Comparison of ENCODE assay signal across 3 cellular contexts in the genomic region with DNA sequence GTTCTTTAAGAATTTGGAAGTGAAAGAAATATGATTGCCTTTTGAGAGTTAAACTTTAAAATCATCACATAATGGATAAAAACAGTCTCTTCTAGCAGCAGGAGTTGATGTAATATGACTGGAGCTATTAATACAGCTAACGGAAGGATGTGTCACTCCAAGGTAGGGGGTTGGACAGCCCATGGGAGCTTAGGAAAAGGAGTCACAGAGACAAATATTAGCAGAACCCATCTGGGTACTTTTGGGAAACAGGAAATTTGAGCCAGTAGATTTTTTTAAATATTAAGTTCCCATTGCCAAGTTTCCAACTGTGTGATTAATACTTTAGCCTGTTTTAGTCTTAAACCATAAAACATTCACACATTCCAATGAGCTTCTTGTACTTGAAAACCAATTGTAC.
TF ChIP-seq lines count a peak whose summit lies in the region.

No MANE protein-coding gene starts in this region.

TF ChIP-seq in SK-N-SH, 30 proteins besides CTCF, POLR2A, EP300 and RAD21 (continued from another document):
- no peak for TF ChIP-seq JUND (IDR thresholded peaks at IDR 0.05)
- TF ChIP-seq EZH2phosphoT487 (IDR thresholded peaks at IDR 0.05; ENCODE audit: borderline replicate concordance, low read depth), result no peak
- TF ChIP-seq, protein P1, sequence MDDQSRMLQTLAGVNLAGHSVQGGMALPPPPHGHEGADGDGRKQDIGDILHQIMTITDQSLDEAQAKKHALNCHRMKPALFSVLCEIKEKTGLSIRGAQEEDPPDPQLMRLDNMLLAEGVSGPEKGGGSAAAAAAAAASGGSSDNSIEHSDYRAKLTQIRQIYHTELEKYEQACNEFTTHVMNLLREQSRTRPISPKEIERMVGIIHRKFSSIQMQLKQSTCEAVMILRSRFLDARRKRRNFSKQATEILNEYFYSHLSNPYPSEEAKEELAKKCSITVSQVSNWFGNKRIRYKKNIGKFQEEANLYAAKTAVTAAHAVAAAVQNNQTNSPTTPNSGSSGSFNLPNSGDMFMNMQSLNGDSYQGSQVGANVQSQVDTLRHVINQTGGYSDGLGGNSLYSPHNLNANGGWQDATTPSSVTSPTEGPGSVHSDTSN (IDR thresholded peaks at IDR 0.05), result no peak
- no peak for TF ChIP-seq MXI1 (IDR thresholded peaks at IDR 0.05; ENCODE audit: low read depth, low read length)
- TF ChIP-seq TAF1 (IDR thresholded peaks at IDR 0.05; ENCODE audit: borderline replicate concordance, low read depth, low read length), result no peak
- no peak for TF ChIP-seq POLR2AphosphoS5 (IDR thresholded peaks at IDR 0.05; ENCODE audit: low read depth, low read length)
- TF ChIP-seq, protein P2, sequence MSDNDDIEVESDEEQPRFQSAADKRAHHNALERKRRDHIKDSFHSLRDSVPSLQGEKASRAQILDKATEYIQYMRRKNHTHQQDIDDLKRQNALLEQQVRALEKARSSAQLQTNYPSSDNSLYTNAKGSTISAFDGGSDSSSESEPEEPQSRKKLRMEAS (IDR thresholded peaks at IDR 0.05; ENCODE audit: low read depth), result no peak
- TF ChIP-seq, protein P3, sequence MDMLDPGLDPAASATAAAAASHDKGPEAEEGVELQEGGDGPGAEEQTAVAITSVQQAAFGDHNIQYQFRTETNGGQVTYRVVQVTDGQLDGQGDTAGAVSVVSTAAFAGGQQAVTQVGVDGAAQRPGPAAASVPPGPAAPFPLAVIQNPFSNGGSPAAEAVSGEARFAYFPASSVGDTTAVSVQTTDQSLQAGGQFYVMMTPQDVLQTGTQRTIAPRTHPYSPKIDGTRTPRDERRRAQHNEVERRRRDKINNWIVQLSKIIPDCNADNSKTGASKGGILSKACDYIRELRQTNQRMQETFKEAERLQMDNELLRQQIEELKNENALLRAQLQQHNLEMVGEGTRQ (IDR thresholded peaks at IDR 0.05; ENCODE audit: borderline replicate concordance, low read depth, low read length), result no peak
- TF ChIP-seq FOXJ3 (CRISPR knock-in tag; IDR thresholded peaks at IDR 0.05), result no peak
- TF ChIP-seq SMC3 (IDR thresholded peaks at IDR 0.05; ENCODE audit: low read depth, low read length), result no peak
- no peak for TF ChIP-seq MEF2A (IDR thresholded peaks at IDR 0.05; ENCODE audit: borderline replicate concordance, low read depth)
- no peak for TF ChIP-seq TCF12 (IDR thresholded peaks at IDR 0.05)
- TF ChIP-seq RCOR1 (IDR thresholded peaks at IDR 0.05; ENCODE audit: low read length), result no peak
- no peak for TF ChIP-seq SIN3A (IDR thresholded peaks at IDR 0.05; ENCODE audit: borderline replicate concordance, low read depth, low read length)
- no peak for TF ChIP-seq ELF1 (IDR thresholded peaks at IDR 0.05)
TF ChIP-seq in SK-N-SH: peak in this region for 0.

TF ChIP-seq in SK-N-SH treated with all-trans-retinoic acid at 6 μM for 48 hours, 23 proteins besides CTCF, POLR2A, EP300 and RAD21 (continued from another document):
- TF ChIP-seq, protein P4, sequence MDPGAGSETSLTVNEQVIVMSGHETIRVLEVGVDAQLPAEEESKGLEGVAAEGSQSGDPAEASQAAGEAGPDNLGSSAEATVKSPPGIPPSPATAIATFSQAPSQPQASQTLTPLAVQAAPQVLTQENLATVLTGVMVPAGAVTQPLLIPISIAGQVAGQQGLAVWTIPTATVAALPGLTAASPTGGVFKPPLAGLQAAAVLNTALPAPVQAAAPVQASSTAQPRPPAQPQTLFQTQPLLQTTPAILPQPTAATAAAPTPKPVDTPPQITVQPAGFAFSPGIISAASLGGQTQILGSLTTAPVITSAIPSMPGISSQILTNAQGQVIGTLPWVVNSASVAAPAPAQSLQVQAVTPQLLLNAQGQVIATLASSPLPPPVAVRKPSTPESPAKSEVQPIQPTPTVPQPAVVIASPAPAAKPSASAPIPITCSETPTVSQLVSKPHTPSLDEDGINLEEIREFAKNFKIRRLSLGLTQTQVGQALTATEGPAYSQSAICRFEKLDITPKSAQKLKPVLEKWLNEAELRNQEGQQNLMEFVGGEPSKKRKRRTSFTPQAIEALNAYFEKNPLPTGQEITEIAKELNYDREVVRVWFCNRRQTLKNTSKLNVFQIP (CRISPR knock-in tag; IDR thresholded peaks at IDR 0.05; ENCODE audit: borderline replicate concordance, low read depth), result no peak
- TF ChIP-seq CSDC2 (CRISPR knock-in tag; IDR thresholded peaks at IDR 0.05) (no peak), ZC3H10 (CRISPR knock-in tag; IDR thresholded peaks at IDR 0.05) (no peak)
- TF ChIP-seq, protein P5, sequence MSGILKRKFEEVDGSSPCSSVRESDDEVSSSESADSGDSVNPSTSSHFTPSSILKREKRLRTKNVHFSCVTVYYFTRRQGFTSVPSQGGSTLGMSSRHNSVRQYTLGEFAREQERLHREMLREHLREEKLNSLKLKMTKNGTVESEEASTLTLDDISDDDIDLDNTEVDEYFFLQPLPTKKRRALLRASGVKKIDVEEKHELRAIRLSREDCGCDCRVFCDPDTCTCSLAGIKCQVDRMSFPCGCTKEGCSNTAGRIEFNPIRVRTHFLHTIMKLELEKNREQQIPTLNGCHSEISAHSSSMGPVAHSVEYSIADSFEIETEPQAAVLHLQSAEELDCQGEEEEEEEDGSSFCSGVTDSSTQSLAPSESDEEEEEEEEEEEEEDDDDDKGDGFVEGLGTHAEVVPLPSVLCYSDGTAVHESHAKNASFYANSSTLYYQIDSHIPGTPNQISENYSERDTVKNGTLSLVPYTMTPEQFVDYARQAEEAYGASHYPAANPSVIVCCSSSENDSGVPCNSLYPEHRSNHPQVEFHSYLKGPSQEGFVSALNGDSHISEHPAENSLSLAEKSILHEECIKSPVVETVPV (CRISPR knock-in tag; IDR thresholded peaks at IDR 0.05), result no peak

TF ChIP-seq in GM23338, 12 proteins besides CTCF, POLR2A, EP300 and RAD21 (continued from another document):
- TF ChIP-seq, protein P6, sequence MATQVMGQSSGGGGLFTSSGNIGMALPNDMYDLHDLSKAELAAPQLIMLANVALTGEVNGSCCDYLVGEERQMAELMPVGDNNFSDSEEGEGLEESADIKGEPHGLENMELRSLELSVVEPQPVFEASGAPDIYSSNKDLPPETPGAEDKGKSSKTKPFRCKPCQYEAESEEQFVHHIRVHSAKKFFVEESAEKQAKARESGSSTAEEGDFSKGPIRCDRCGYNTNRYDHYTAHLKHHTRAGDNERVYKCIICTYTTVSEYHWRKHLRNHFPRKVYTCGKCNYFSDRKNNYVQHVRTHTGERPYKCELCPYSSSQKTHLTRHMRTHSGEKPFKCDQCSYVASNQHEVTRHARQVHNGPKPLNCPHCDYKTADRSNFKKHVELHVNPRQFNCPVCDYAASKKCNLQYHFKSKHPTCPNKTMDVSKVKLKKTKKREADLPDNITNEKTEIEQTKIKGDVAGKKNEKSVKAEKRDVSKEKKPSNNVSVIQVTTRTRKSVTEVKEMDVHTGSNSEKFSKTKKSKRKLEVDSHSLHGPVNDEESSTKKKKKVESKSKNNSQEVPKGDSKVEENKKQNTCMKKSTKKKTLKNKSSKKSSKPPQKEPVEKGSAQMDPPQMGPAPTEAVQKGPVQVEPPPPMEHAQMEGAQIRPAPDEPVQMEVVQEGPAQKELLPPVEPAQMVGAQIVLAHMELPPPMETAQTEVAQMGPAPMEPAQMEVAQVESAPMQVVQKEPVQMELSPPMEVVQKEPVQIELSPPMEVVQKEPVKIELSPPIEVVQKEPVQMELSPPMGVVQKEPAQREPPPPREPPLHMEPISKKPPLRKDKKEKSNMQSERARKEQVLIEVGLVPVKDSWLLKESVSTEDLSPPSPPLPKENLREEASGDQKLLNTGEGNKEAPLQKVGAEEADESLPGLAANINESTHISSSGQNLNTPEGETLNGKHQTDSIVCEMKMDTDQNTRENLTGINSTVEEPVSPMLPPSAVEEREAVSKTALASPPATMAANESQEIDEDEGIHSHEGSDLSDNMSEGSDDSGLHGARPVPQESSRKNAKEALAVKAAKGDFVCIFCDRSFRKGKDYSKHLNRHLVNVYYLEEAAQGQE (IDR thresholded peaks at IDR 0.05; ENCODE audit: unreplicated experiment), result no peak
- TF ChIP-seq EZH2phosphoT487 (IDR thresholded peaks at IDR 0.05; ENCODE audit: unreplicated experiment) (no peak), POLR2AphosphoS5 (IDR thresholded peaks at IDR 0.05; ENCODE audit: low read depth) (no peak), NANOG (IDR thresholded peaks at IDR 0.05; ENCODE audit: borderline replicate concordance) (no peak), JUNB (IDR thresholded peaks at IDR 0.05; ENCODE audit: unreplicated experiment) (no peak), ZNF331 (CRISPR knock-in tag; IDR thresholded peaks at IDR 0.05; ENCODE audit: low read depth) (no peak), STAT1 (IDR thresholded peaks at IDR 0.05; ENCODE audit: unreplicated experiment) (no peak)
- TF ChIP-seq, protein P7, sequence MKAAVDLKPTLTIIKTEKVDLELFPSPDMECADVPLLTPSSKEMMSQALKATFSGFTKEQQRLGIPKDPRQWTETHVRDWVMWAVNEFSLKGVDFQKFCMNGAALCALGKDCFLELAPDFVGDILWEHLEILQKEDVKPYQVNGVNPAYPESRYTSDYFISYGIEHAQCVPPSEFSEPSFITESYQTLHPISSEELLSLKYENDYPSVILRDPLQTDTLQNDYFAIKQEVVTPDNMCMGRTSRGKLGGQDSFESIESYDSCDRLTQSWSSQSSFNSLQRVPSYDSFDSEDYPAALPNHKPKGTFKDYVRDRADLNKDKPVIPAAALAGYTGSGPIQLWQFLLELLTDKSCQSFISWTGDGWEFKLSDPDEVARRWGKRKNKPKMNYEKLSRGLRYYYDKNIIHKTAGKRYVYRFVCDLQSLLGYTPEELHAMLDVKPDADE (IDR thresholded peaks at IDR 0.05), result no peak
